20 cellular contexts compared by ENCODE assay signal in genomic region chr11:126145954-126146353, GRCh38.
DNase-seq lines count a peak whose midpoint lies in the region; ATAC-seq, FAIRE-seq and TF ChIP-seq lines count a peak whose summit lies in the region.
"Had no signal": no experiment of that assay in that cellular context is flagged by ENCODE, and none has a peak within 500 bp of the region (broad histone marks: within the 10 kb centered on the region; RNA-seq: fewer than 3 reads in every experiment).

No MANE protein-coding gene starts in this region.

- WGBS in HepG2 (ENCODE audit: low lambda C conversion rate): 52% methylated on average over 8 of the region's 9 CpGs
- no CpG with 5 or more reads among the region's 9 CpGs for WGBS in right lobe of liver (ENCODE audit: insufficient coverage, low coverage, low lambda C conversion rate, missing lambda C conversion rate)
- WGBS in spleen, 5 donors: 76 to 81% (median 78%) methylated on average over 8 to 9 of the region's 9 CpGs

- TF ChIP-seq POLR2A in HepG2 (IDR thresholded peaks at IDR 0.05; ENCODE audit: insufficient read depth in 1 of 2, low read depth in 2 of 2, low read length in 2 of 2): no peak
- no peak for TF ChIP-seq POLR2A in right lobe of liver (IDR thresholded peaks at IDR 0.05)
- no peak for TF ChIP-seq POLR2A in spleen (IDR thresholded peaks at IDR 0.05)

- CTCF ChIA-PET in HepG2 (lab: Yijun Ruan, JAX; ENCODE audit: low intra/inter-chr PET ratio, low total read pairs): no interaction called here

- in situ Hi-C loops in HepG2 (cut with HindIII; ENCODE audit: extremely low pct_ligation_motif_present, low pct_unique_long_range_greater_than_20kb): no loop called here

- H3K9me3 ChIP-seq in HepG2 (ENCODE audit: low read length) (no peaks in the 10 kb centered on the region), right lobe of liver (no peaks in the 10 kb centered on the region), WERI-Rb-1 (ENCODE audit: severe bottlenecking) (no peaks in the 10 kb centered on the region), iPS-20b (ENCODE audit: insufficient read depth, low read depth, low read length) (no peaks in the 10 kb centered on the region), spleen (peaks cover 0 to 2% (median 0%) of the 10 kb centered on the region in 8 donors)
- H3K9me3 ChIP-seq: HAP-1 had no signal

- no peak for FAIRE-seq in HepG2 (lab: Jason Lieb, UNC)
- FAIRE-seq: D721Med, GM12878, HTR-8/SVneo had no signal

- DNase-seq in HepG2 (ENCODE audit: low spot score) (no peak), right lobe of liver (no peak), WERI-Rb-1 (no peak), spleen (peak; percentile 41), NCI-H146 (lab: John Stamatoyannopoulos, UW) (no peak)
- DNase-seq: CD8-positive, alpha-beta memory T cell; DND-41; GDM1; KBM-7; MV-4-11; NCI-H1930; NCI-H524 treated with DMSO at 0.1 percent for 48 hours had no signal

- H3K4me1 ChIP-seq in HepG2 (ENCODE audit: insufficient read depth, low read length) (peaks cover 78% of the 10 kb centered on the region), right lobe of liver (peaks cover 0 to 21% (median 9%) of the 10 kb centered on the region in 4 donors), iPS-20b (ENCODE audit: insufficient read depth, low read length) (peaks cover 23% of the 10 kb centered on the region; the same call in 1 of the 2 replicates), spleen (peaks cover 0 to 16% (median 2%) of the 10 kb centered on the region in 6 donors)

- H3K9ac ChIP-seq in HepG2 (ENCODE audit: insufficient read depth, low read depth, low read length) (peak overlapping the region; percentile 78; the same call in 1 of the 2 replicates), iPS-20b (ENCODE audit: low read depth, low read length) (peak overlapping the region; percentile 76; the same call in 1 of the 2 replicates)

- intact Hi-C loops in HepG2 (cut with micrococcal nuclease; ENCODE audit: unreplicated experiment) (loop anchor here (2.0 kb wide), 1 partner anchor 83 kb away; the partner anchor contains the start of gene CDON), right lobe of liver (cut with DNase I) (no loop called here), spleen (cut with DNase I; ENCODE audit: low total_unique reads) (no loop called here)

- POLR2A ChIA-PET in HepG2 (lab: Yijun Ruan, JAX): interaction anchor here (0.7 to 4.9 kb wide), 8 partner anchors 9 to 84 kb away, joined by 3 to 104 read pairs (median 13); partner anchors contain the start of genes CDON and FAM118B

- TF ChIP-seq EP300 in HepG2 (IDR thresholded peaks at IDR 0.05; ENCODE audit: low read depth in 2 of 2, low read length in 2 of 2) (no peak), HepG2 (CRISPR knock-in tag; IDR thresholded peaks at IDR 0.05; ENCODE audit: borderline replicate concordance) (no peak)

- H3K4me2 ChIP-seq in HepG2 (ENCODE audit: low read depth, low read length): peak overlapping the region; percentile 100

- H3K27me3 ChIP-seq in HepG2 (ENCODE audit: control insufficient read depth in 1 of 2, insufficient read depth in 2 of 2, low read length in 2 of 2) (no peaks in the 10 kb centered on the region), right lobe of liver (no peaks in the 10 kb centered on the region), WERI-Rb-1 (ENCODE audit: insufficient read depth, low read depth, severe bottlenecking) (no peaks in the 10 kb centered on the region), iPS-20b (ENCODE audit: insufficient read depth, low read length) (no peaks in the 10 kb centered on the region), spleen (replicated peaks in 1 of 7) (peaks cover 0 to 10% (median 0%) of the 10 kb centered on the region in 7 donors)

- ATAC-seq in HepG2 (no peak), right lobe of liver (no peak), HG02981 (IDR thresholded peaks at IDR 0.05; ENCODE audit: unreplicated experiment) (no peak), GM18858 (IDR thresholded peaks at IDR 0.05; ENCODE audit: unreplicated experiment) (no peak)

- H3K79me2 ChIP-seq in HepG2 (ENCODE audit: insufficient read depth, low read length): no peaks in the 10 kb centered on the region

- TF ChIP-seq CTCF in HepG2 (CRISPR knock-in tag; IDR thresholded peaks at IDR 0.05) (no peak), right lobe of liver (IDR thresholded peaks at IDR 0.05) (no peak), WERI-Rb-1 (IDR thresholded peaks at IDR 0.05; ENCODE audit: low read depth, low read length) (no peak), spleen (IDR thresholded peaks at IDR 0.05 in 8 of 11, conservative IDR thresholded peaks at IDR 0.05 in 3 of 11) (no peak)

- H3K4me3 ChIP-seq in HepG2 (replicated peaks in 1 of 3; ENCODE audit: insufficient read depth in 1 of 3, low read depth in 2 of 3, low read length in 3 of 3) (peak overlapping the region; percentile 46 to 83 (median 55); a peak in 3 of 6 replicates), right lobe of liver (no peak overlapping the region), WERI-Rb-1 (ENCODE audit: low read depth, low read length) (no peak overlapping the region), iPS-20b (ENCODE audit: low read length) (peak overlapping the region; percentile 37; the same call in 1 of the 2 replicates), spleen (no peak overlapping the region)
- H3K4me3 ChIP-seq: GM12878, HAP-1 had no signal

- no peaks in the 10 kb centered on the region for H3K36me3 ChIP-seq in HepG2 (replicated peaks in 1 of 2; ENCODE audit: control insufficient read depth in 1 of 2, insufficient read depth in 2 of 2, low read length in 2 of 2)
- H3K36me3 ChIP-seq in right lobe of liver: no peaks in the 10 kb centered on the region
- no peaks in the 10 kb centered on the region for H3K36me3 ChIP-seq in WERI-Rb-1
- H3K36me3 ChIP-seq in iPS-20b (ENCODE audit: insufficient read depth, low read depth, low read length): no peaks in the 10 kb centered on the region
- no peaks in the 10 kb centered on the region for H3K36me3 ChIP-seq in spleen
- H3K36me3 ChIP-seq: HAP-1 had no signal

- no peak overlapping the region for H2AFZ ChIP-seq in HepG2 (ENCODE audit: low read length)

- H3K27ac ChIP-seq in HepG2 (ENCODE audit: extremely low read length, insufficient read depth, low read length) (peak overlapping the region; percentile 88), right lobe of liver (no peak overlapping the region), WERI-Rb-1 (peak overlapping the region; percentile 88), iPS-20b (ENCODE audit: low read length) (peak overlapping the region; percentile 85), spleen (no peak overlapping the region)
- H3K27ac ChIP-seq: HL-60 had no signal

- no peaks in the 10 kb centered on the region for H4K20me1 ChIP-seq in HepG2 (ENCODE audit: insufficient read depth, low read length)

- TF ChIP-seq RAD21 in HepG2 (CRISPR knock-in tag; IDR thresholded peaks at IDR 0.05): no peak

- no TSS peak for BruUV-seq in HepG2 (replicated peaks; lab: Mats Ljungman, UMichigan)

TF ChIP-seq in HepG2, 621 proteins besides CTCF, POLR2A, EP300 and RAD21:
- 0 out of 2 replicates have a peak, but pooled peaks have one; percentile 30 for TF ChIP-seq ZNF605 (CRISPR knock-in tag; IDR thresholded peaks at IDR 0.05)
- no peak for TF ChIP-seq GPBP1L1 (CRISPR knock-in tag; IDR thresholded peaks at IDR 0.05)
- no peak for TF ChIP-seq DMAP1 (CRISPR knock-in tag; IDR thresholded peaks at IDR 0.05)
- no peak for TF ChIP-seq AHR (CRISPR knock-in tag; IDR thresholded peaks at IDR 0.05)
- TF ChIP-seq LRRFIP1 (CRISPR knock-in tag; conservative IDR thresholded peaks at IDR 0.05): no peak
- no peak for TF ChIP-seq MAFF (IDR thresholded peaks at IDR 0.05; ENCODE audit: low read depth, low read length)
- TF ChIP-seq ZNF576 (CRISPR knock-in tag; IDR thresholded peaks at IDR 0.05): no peak

Comparison
In these comparisons a context has a peak if more than half of its experiments do, and no peak if none do; other contexts are left out.
1. H3K27ac ChIP-seq: peak in HepG2 (single experiment), WERI-Rb-1 (single experiment) and iPS-20b (single experiment); none in right lobe of liver (0 of 3) and spleen (0 of 8).
2. H3K4me3 ChIP-seq: peak in HepG2 (3 of 3) and iPS-20b (single experiment); none in right lobe of liver (0 of 3), WERI-Rb-1 (single experiment) and spleen (0 of 8).